Comparison of ENCODE assay signal across 1 cellular context in the genomic region with DNA sequence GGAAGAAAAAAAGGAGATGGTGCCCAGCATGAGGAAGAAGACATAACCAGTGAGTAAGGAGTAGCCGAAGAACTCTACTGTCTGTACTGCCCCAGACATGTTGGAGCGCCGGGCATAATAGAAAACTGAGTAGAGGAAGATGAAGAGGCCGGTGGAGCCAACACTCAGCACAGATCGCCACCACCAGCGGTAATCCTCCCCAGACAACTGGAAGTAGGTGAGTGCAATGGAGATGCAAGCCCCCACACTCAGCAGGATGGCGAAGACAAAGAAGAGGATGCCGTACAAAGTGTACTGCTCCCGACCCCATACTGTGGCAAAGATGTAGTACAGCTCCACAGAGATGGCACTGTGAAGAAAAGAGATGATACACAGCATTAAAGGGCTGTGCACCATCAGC.
TF ChIP-seq lines count a peak whose summit lies in the region.

No MANE protein-coding gene starts in this region.

TF ChIP-seq in endothelial cell of umbilical vein, 7 proteins besides CTCF, POLR2A, EP300 and RAD21:
- no peak for TF ChIP-seq POLR2AphosphoS5 (IDR thresholded peaks at IDR 0.05; ENCODE audit: insufficient read depth, low read depth, low read length)
- TF ChIP-seq EZH2 (IDR thresholded peaks at IDR 0.05; ENCODE audit: borderline replicate concordance, low read depth, low read length, severe bottlenecking) = no peak
- TF ChIP-seq FOS (IDR thresholded peaks at IDR 0.05; ENCODE audit: borderline replicate concordance, insufficient read depth, low read length) = no peak
- no peak for TF ChIP-seq MYC (IDR thresholded peaks at IDR 0.05; ENCODE audit: low read depth, low read length)
- TF ChIP-seq JUN (IDR thresholded peaks at IDR 0.05; ENCODE audit: borderline replicate concordance, insufficient read depth, insufficient read length, low read depth) = no peak
- no peak for TF ChIP-seq MAX (IDR thresholded peaks at IDR 0.05; ENCODE audit: insufficient read depth, insufficient read length)
- no peak for TF ChIP-seq GATA2 (IDR thresholded peaks at IDR 0.05; ENCODE audit: insufficient read depth, insufficient read length, low read depth, low read length)
